ENCODE assay signal across 8 cellular contexts in genomic region chr12:52980773-52981423, GRCh38. TPM values are rescaled to one million over a fixed set of nuclear protein-coding genes. Genes with fewer than 3 reads are reported as not detected.
DNase-seq lines count a peak whose midpoint lies in the region; ATAC-seq, FAIRE-seq and TF ChIP-seq lines count a peak whose summit lies in the region.

No MANE protein-coding gene starts in this region.

- DNase-seq in GM12892 (ENCODE audit: insufficient read length) (peak; percentile 60), NCI-H510A treated with DMSO at 0.1 percent for 48 hours (lab: John Stamatoyannopoulos, UW) (peak; percentile 99), cerebellar cortex (ENCODE audit: low spot score) (peak; percentile 96), kidney tubule cell (ENCODE audit: low spot score) (peak; percentile 93)
- peak; percentile 74 for DNase-seq in activated CD4-positive, CD25-positive, alpha-beta regulatory T cell treated with anti-CD3 and anti-CD28 coated beads, Interleukin-2, amount 50 U/mL, for 72 hours
- peak; percentile 75 for DNase-seq in stimulated activated CD4-positive, alpha-beta T cell treated with anti-CD3 and anti-CD28 coated beads, Interleukin-2, amount 100 ng/mL, for 4 hours (ENCODE audit: low read depth)

- TF ChIP-seq POLR2A in GM12892 (IDR thresholded peaks at IDR 0.05; ENCODE audit: low read depth, low read length) = no peak

- peak; percentile 61 for FAIRE-seq in GM12892 (lab: Jason Lieb, UNC)

- ATAC-seq in HG03432 (IDR thresholded peaks at IDR 0.05; ENCODE audit: unreplicated experiment) (peak; percentile 74), GM18519 (IDR thresholded peaks at IDR 0.05; ENCODE audit: low FRiP score, unreplicated experiment) (no peak)

RNA-seq across cellular contexts. Expression of gene EIF4B, which starts 25.4 kb away (rescaled TPM):
- 390 TPM for polyA plus RNA-seq in GM12892 (2012; ENCODE audit: missing spikeins)

RNA-seq across cellular contexts. Expression of gene KRT18, which starts 32.0 kb away (rescaled TPM):
- 0.34 TPM for polyA plus RNA-seq in GM12892 (2012; ENCODE audit: missing spikeins)
